Comparison of ENCODE assay signal across 8 cellular contexts in genomic region chr5:40410231-40410861, GRCh38.
DNase-seq lines count a peak whose midpoint lies in the region; ATAC-seq and TF ChIP-seq lines count a peak whose summit lies in the region.

No MANE protein-coding gene starts in this region.

- TF ChIP-seq CTCF in fibroblast of pulmonary artery (IDR thresholded peaks at IDR 0.05; ENCODE audit: low read length, missing control alignments) (no peak), spleen (IDR thresholded peaks at IDR 0.05 in 8 of 11, conservative IDR thresholded peaks at IDR 0.05 in 3 of 11) (no peak)

- CTCF ChIA-PET in activated CD8-positive, alpha-beta T cell treated with anti-CD3 and anti-CD28 coated beads, Interleukin-2, amount 10 ng/mL, durations not matched to agents 7 days and 5 days (lab: Charles Lee) = interaction anchor here (0.6 to 4.9 kb wide), 14 partner anchors 9 to 461 kb away, joined by 3 to 21 read pairs (median 4); partner anchors contain the start of gene PTGER4

- intact Hi-C loops in Right ventricle myocardium inferior (cut with DNase I) (no loop called here), cardiac septum (cut with DNase I) (no loop called here), spleen (cut with DNase I; ENCODE audit: low total_unique reads) (no loop called here)

- H3K4me1 ChIP-seq in spleen = peaks cover 18 to 67% (median 59%) of the 10 kb centered on the region in 6 donors

- no peaks in the 10 kb centered on the region for H3K27me3 Mint-ChIP-seq in activated CD8-positive, alpha-beta T cell treated with anti-CD3 and anti-CD28 coated beads, Interleukin-2, amount 10 ng/mL, durations not matched to agents 7 days and 5 days (ENCODE audit: low read depth)

- peaks cover 4% of the 10 kb centered on the region for H3K9me3 Mint-ChIP-seq in activated CD8-positive, alpha-beta T cell treated with anti-CD3 and anti-CD28 coated beads, Interleukin-2, amount 10 ng/mL, durations not matched to agents 7 days and 5 days (ENCODE audit: insufficient read depth)

- peaks cover 62% of the 10 kb centered on the region for H3K4me1 Mint-ChIP-seq in activated CD8-positive, alpha-beta T cell treated with anti-CD3 and anti-CD28 coated beads, Interleukin-2, amount 10 ng/mL, durations not matched to agents 7 days and 5 days (ENCODE audit: low read depth)

- H3K36me3 ChIP-seq in spleen = no peaks in the 10 kb centered on the region

- ATAC-seq in Right ventricle myocardium inferior = peak; percentile 62
- ATAC-seq in activated CD8-positive, alpha-beta T cell treated with anti-CD3 and anti-CD28 coated beads, Interleukin-2, amount 10 ng/mL, durations not matched to agents 7 days and 5 days = peak; percentile 85

- 19 to 27% (median 22%) methylated on average over 9 of the region's 9 CpGs for WGBS in spleen, 5 donors

- peak overlapping the region; percentile 60 for H3K4me3 Mint-ChIP-seq in activated CD8-positive, alpha-beta T cell treated with anti-CD3 and anti-CD28 coated beads, Interleukin-2, amount 10 ng/mL, durations not matched to agents 7 days and 5 days

- H3K4me3 ChIP-seq in fibroblast of pulmonary artery (replicated peaks; ENCODE audit: low read depth, low read length) (no peak overlapping the region), spleen (peak overlapping the region in 1 of 8 donors; percentile 48)

- H3K27me3 ChIP-seq in spleen (replicated peaks in 1 of 7) = no peaks in the 10 kb centered on the region

- peak overlapping the region; percentile 91 for H3K27ac Mint-ChIP-seq in activated CD8-positive, alpha-beta T cell treated with anti-CD3 and anti-CD28 coated beads, Interleukin-2, amount 10 ng/mL, durations not matched to agents 7 days and 5 days

- peak overlapping the region; percentile 69 to 91 (median 82) for H3K27ac ChIP-seq in spleen

- H3K9me3 ChIP-seq in spleen = no peaks in the 10 kb centered on the region

- TF ChIP-seq POLR2A in spleen (IDR thresholded peaks at IDR 0.05) = no peak

- DNase-seq in Right ventricle myocardium inferior (ENCODE audit: missing footprints) (no peak), cardiac septum (ENCODE audit: low spot score) (no peak), fibroblast of pulmonary artery (ENCODE audit: low read depth) (peak; percentile 80), spleen (no peak), DMS 273 treated with DMSO at 0.1 percent for 48 hours (lab: John Stamatoyannopoulos, UW) (no peak), DMS114 treated with DMSO at 0.1 percent for 48 hours (lab: John Stamatoyannopoulos, UW; ENCODE audit: unreplicated experiment) (no peak), DMS 273 (lab: John Stamatoyannopoulos, UW; ENCODE audit: unreplicated experiment) (no peak)
- DNase-seq in activated CD8-positive, alpha-beta T cell treated with anti-CD3 and anti-CD28 coated beads, Interleukin-2, amount 10 ng/mL, durations not matched to agents 7 days and 5 days = peak; percentile 82

- H3K36me3 Mint-ChIP-seq in activated CD8-positive, alpha-beta T cell treated with anti-CD3 and anti-CD28 coated beads, Interleukin-2, amount 10 ng/mL, durations not matched to agents 7 days and 5 days (ENCODE audit: low read depth) = peaks cover 23% of the 10 kb centered on the region

- POLR2A ChIA-PET in activated CD8-positive, alpha-beta T cell treated with anti-CD3 and anti-CD28 coated beads, Interleukin-2, amount 10 ng/mL, durations not matched to agents 7 days and 5 days (lab: Charles Lee) = interaction anchor here (0.8 to 2.8 kb wide), 16 partner anchors 9 to 272 kb away, joined by 3 to 18 read pairs (median 6); partner anchors contain the start of gene PTGER4

Comparison
In these comparisons a context has a peak if more than half of its experiments do, and no peak if none do; other contexts are left out.
1. DNase-seq: peak in activated CD8-positive, alpha-beta T cell treated with anti-CD3 and anti-CD28 coated beads, Interleukin-2, amount 10 ng/mL, durations not matched to agents 7 days and 5 days (single experiment) and fibroblast of pulmonary artery (single experiment); none in Right ventricle myocardium inferior (single experiment), cardiac septum (single experiment), spleen (single experiment), DMS 273 treated with DMSO at 0.1 percent for 48 hours (single experiment), DMS114 treated with DMSO at 0.1 percent for 48 hours (single experiment) and DMS 273 (single experiment).